Comparison of ENCODE assay signal across 27 cellular contexts in genomic region chr22:42633013-42633412, GRCh38. TPM values are rescaled to one million over a fixed set of nuclear protein-coding genes. Genes with fewer than 3 reads are reported as not detected.
DNase-seq lines count a peak whose midpoint lies in the region; ATAC-seq, FAIRE-seq and TF ChIP-seq lines count a peak whose summit lies in the region.
"Had no signal": no experiment of that assay in that cellular context is flagged by ENCODE, and none has a peak within 500 bp of the region (broad histone marks: within the 10 kb centered on the region; RNA-seq: fewer than 3 reads in every experiment).

No MANE protein-coding gene starts in this region.

- H3K4me1 Mint-ChIP-seq in activated CD4-positive, alpha-beta T cell treated with anti-CD3 and anti-CD28 coated beads, Interleukin-2, amount 10 ng/mL, durations not matched to agents 7 days and 5 days, result no peaks in the 10 kb centered on the region

- no peak for FAIRE-seq in GM12878 (lab: Jason Lieb, UNC)

- H3K27ac ChIP-seq in GM12878 (ENCODE audit: control insufficient read depth, insufficient read depth), result no peak overlapping the region
- H3K27ac ChIP-seq in osteoblast (ENCODE audit: low read depth, low read length), result no peak overlapping the region
- H3K27ac ChIP-seq: HL-60 had no signal

- RAD21 ChIA-PET in GM12878 (lab: Charles Lee; ENCODE audit: unreplicated experiment), result no interaction called here

- H3K27ac Mint-ChIP-seq in activated CD4-positive, alpha-beta T cell treated with anti-CD3 and anti-CD28 coated beads, Interleukin-2, amount 10 ng/mL, durations not matched to agents 7 days and 5 days, result peak overlapping the region; percentile 41

- no peak overlapping the region for H3K4me3 Mint-ChIP-seq in activated CD4-positive, alpha-beta T cell treated with anti-CD3 and anti-CD28 coated beads, Interleukin-2, amount 10 ng/mL, durations not matched to agents 7 days and 5 days

- no peak overlapping the region for H3K4me3 ChIP-seq in GM12878
- H3K4me3 ChIP-seq in osteoblast (ENCODE audit: insufficient read depth, low read length), result no peak overlapping the region
- no peak overlapping the region for H3K4me3 ChIP-seq in foreskin fibroblast (ENCODE audit: low read depth in 1 of 2, low read length in 2 of 2)

- no peak for DNase-seq in activated CD4-positive, alpha-beta T cell treated with anti-CD3 and anti-CD28 coated beads, Interleukin-2, amount 10 ng/mL, durations not matched to agents 7 days and 5 days
- DNase-seq in activated CD4-positive, alpha-beta T cell treated with anti-CD3 and anti-CD28 coated beads for 4 hours, result no peak
- no peak for DNase-seq in GM12878 (ENCODE audit: low read depth, low spot score)
- DNase-seq in osteoblast (ENCODE audit: insufficient read length, low spot score, missing footprints), result peak; percentile 35
- DNase-seq in foreskin fibroblast, result no peak
- no peak for DNase-seq in NCI-H2171 (lab: John Stamatoyannopoulos, UW)
- DNase-seq in stimulated activated CD4-positive, alpha-beta T cell treated with anti-CD3 and anti-CD28 coated beads, Interleukin-4, amount 100 ng/mL, for 1 hour, result no peak
- DNase-seq: 8988T, ACHN, DMS153, DND-41, GOT3, HCEC 1CT, Karpas-422, MV-4-11, NCI-H1105, NCI-H1436 treated with DMSO at 0.1 percent for 48 hours, NCI-H187 treated with DMSO at 0.1 percent for 48 hours, NCI-H2107, NCI-H446, NCI-H524 treated with DMSO at 0.1 percent for 48 hours, NCI-H774, Right ventricle myocardium superior had no signal

- peaks cover 11% of the 10 kb centered on the region for H3K36me3 Mint-ChIP-seq in activated CD4-positive, alpha-beta T cell treated with anti-CD3 and anti-CD28 coated beads, Interleukin-2, amount 10 ng/mL, durations not matched to agents 7 days and 5 days (ENCODE audit: low read depth)

- 92% methylated on average over 9 of the region's 9 CpGs for WGBS in GM12878 (ENCODE audit: insufficient coverage, insufficient replicate concordance, low lambda C conversion rate, missing lambda C conversion rate)

- POLR2A ChIA-PET in activated CD4-positive, alpha-beta T cell treated with anti-CD3 and anti-CD28 coated beads, Interleukin-2, amount 10 ng/mL, durations not matched to agents 7 days and 5 days (lab: Charles Lee), result no interaction called here
- POLR2A ChIA-PET in GM12878 (lab: Charles Lee), result interaction anchor here (0.7 to 0.8 kb wide), 2 partner anchors 9 kb away, joined by 3 read pairs; no protein-coding TSS in a partner anchor

- BruUV-seq in GM12878 (replicated peaks; lab: Mats Ljungman, UMichigan), result TSS peak; percentile 51

- H3K79me2 ChIP-seq in GM12878 (ENCODE audit: control insufficient read depth, insufficient read depth, low read length) (0 out of 2 replicates have a peak, but pooled peaks cover 3% of the 10 kb centered on the region), osteoblast (ENCODE audit: insufficient read depth, low read length) (peaks cover 60% of the 10 kb centered on the region)

- SMC1A ChIA-PET in GM12878 (lab: Charles Lee; ENCODE audit: uncharacterized antibody, unreplicated experiment), result interaction anchor here (1.3 kb wide), 1 partner anchor 11 kb away, joined by 3 read pairs; no protein-coding TSS in a partner anchor

- H3K4me2 ChIP-seq in GM12878 (ENCODE audit: control insufficient read depth, insufficient read depth) (no peak overlapping the region), osteoblast (ENCODE audit: insufficient read depth, low read length) (no peak overlapping the region)

- TF ChIP-seq CTCF in GM12878 (IDR thresholded peaks at IDR 0.05 in 2 of 3, conservative IDR thresholded peaks at IDR 0.05 in 1 of 3; ENCODE audit: control insufficient read depth in 2 of 3, extremely low read depth in 1 of 3, insufficient read depth in 1 of 3, low read depth in 3 of 3, low read length in 3 of 3) (no peak), osteoblast (IDR thresholded peaks at IDR 0.05; ENCODE audit: extremely low read depth, low read depth, low read length) (no peak), foreskin fibroblast (IDR thresholded peaks at IDR 0.05; ENCODE audit: low read depth, low read length) (no peak)

- H2AFZ ChIP-seq in GM12878 (ENCODE audit: control insufficient read depth, low read depth, low read length), result no peak overlapping the region
- no peak overlapping the region for H2AFZ ChIP-seq in osteoblast (ENCODE audit: low read length)

- H3K27me3 Mint-ChIP-seq in activated CD4-positive, alpha-beta T cell treated with anti-CD3 and anti-CD28 coated beads, Interleukin-2, amount 10 ng/mL, durations not matched to agents 7 days and 5 days, result no peaks in the 10 kb centered on the region

- no peak for TF ChIP-seq POLR2A in GM12878 (IDR thresholded peaks at IDR 0.05; ENCODE audit: low read depth, low read length)

- no peak for TF ChIP-seq EP300 in GM12878 (IDR thresholded peaks at IDR 0.05; ENCODE audit: borderline replicate concordance in 1 of 2, control insufficient read depth in 1 of 2, low read depth in 2 of 2, low read length in 2 of 2)

- in situ Hi-C loops in GM12878 (cut with MboI), result no loop called here

- no peaks in the 10 kb centered on the region for H3K9me3 ChIP-seq in GM12878 (replicated peaks; ENCODE audit: control insufficient read depth, insufficient read depth, low read length)
- H3K9me3 ChIP-seq in osteoblast (ENCODE audit: low read depth, low read length), result no peaks in the 10 kb centered on the region

- intact Hi-C loops in GM12878 (cut with micrococcal nuclease; ENCODE audit: unreplicated experiment), result no loop called here

- H3K27me3 ChIP-seq in GM12878 (replicated peaks in 1 of 2; ENCODE audit: control insufficient read depth in 2 of 2, insufficient read depth in 2 of 2, low read length in 1 of 2), result no peaks in the 10 kb centered on the region
- no peaks in the 10 kb centered on the region for H3K27me3 ChIP-seq in osteoblast (ENCODE audit: insufficient read depth, low read length)

- H3K9me3 Mint-ChIP-seq in activated CD4-positive, alpha-beta T cell treated with anti-CD3 and anti-CD28 coated beads, Interleukin-2, amount 10 ng/mL, durations not matched to agents 7 days and 5 days, result no peaks in the 10 kb centered on the region

- CTCF ChIA-PET in activated CD4-positive, alpha-beta T cell treated with anti-CD3 and anti-CD28 coated beads, Interleukin-2, amount 10 ng/mL, durations not matched to agents 7 days and 5 days (lab: Charles Lee), result interaction anchor here (2.4 kb wide), 1 partner anchor 10 kb away, joined by 7 read pairs; no protein-coding TSS in a partner anchor
- CTCF ChIA-PET in GM12878 (lab: Yijun Ruan, JAX), result no interaction called here

- TF ChIP-seq RAD21 in GM12878 (IDR thresholded peaks at IDR 0.05; ENCODE audit: insufficient read depth, low read depth, low read length), result no peak

- no peak overlapping the region for H3K9ac ChIP-seq in GM12878 (ENCODE audit: control insufficient read depth, insufficient read depth, low read length)

- ATAC-seq in GM12878 (no peak), GM18498 (IDR thresholded peaks at IDR 0.05; ENCODE audit: unreplicated experiment) (no peak)

- H4K20me1 ChIP-seq in GM12878 (ENCODE audit: control insufficient read depth, insufficient read depth), result no peaks in the 10 kb centered on the region; the same call in none of the 2 replicates
- H4K20me1 ChIP-seq in osteoblast (ENCODE audit: insufficient read depth, low read length), result peaks cover 6% of the 10 kb centered on the region

- peaks cover 7 to 34% of the 10 kb centered on the region in 2 experiments; a peak in 3 of 4 replicates for H3K36me3 ChIP-seq in GM12878 (ENCODE audit: control insufficient read depth in 2 of 2, insufficient read depth in 2 of 2, low read length in 1 of 2)
- peaks cover 48% of the 10 kb centered on the region for H3K36me3 ChIP-seq in osteoblast (ENCODE audit: insufficient read depth, low read length)

- H3K4me1 ChIP-seq in GM12878 (ENCODE audit: control insufficient read depth, insufficient read depth, low read length) (no peaks in the 10 kb centered on the region), osteoblast (ENCODE audit: insufficient read depth, low read length) (peaks cover 13% of the 10 kb centered on the region)

RNA-seq across cellular contexts. Expression of gene ATP5MGL, which starts 7.4 kb away (rescaled TPM):
- under 1 TPM; 0.45 to 0.71 TPM for total RNA-seq in activated CD4-positive, alpha-beta T cell treated with anti-CD3 and anti-CD28 coated beads, Interleukin-2, amount 10 ng/mL, durations not matched to agents 7 days and 5 days
- 4.9 and 7.6 TPM in 2 replicates for total RNA-seq in GM12878 (2013; cell fraction: nucleolus; rRNA removed)
- total RNA-seq in GM12878 (2014; rRNA removed) (0.22 and 0.40 TPM in 2 replicates), GM12878 (2014; rRNA removed; fragmentation: Illumina TruSeq; extraction: Trizol) (0.85 TPM in 1 of 2 replicates, not detected in the other), GM12878 (2021) (0.43 and 0.46 TPM in 2 replicates), osteoblast (0.72 and 1.2 TPM in 2 replicates)
- not detected for polyA plus RNA-seq in GM12878 (2011; ENCODE audit: low read depth)
- polyA plus RNA-seq in GM12878 (2011; rRNA removed) (0.23 and 0.26 TPM in 2 replicates), GM12878 (2014; fragmentation: Illumina TruSeq; extraction: Trizol) (not detected in 2 replicates), GM12878 (2014; fragmentation: Nextera tagmentation; extraction: Ambion mirVana) (under 1 TPM; 0.24 to 0.60 TPM), GM12878 (2014; rRNA removed) (not detected in 2 replicates), GM12878 (2016; fragmentation: Nextera tagmentation; extraction: Ambion mirVana) (under 1 TPM; 0.47 to 0.71 TPM)
- not detected in 2 replicates for polyA plus RNA-seq in GM12878 (2011; cell fraction: cytosol; rRNA removed)
- polyA plus RNA-seq in GM12878 (2011; cell fraction: nucleus; rRNA removed), result 0.51 and 0.52 TPM in 2 replicates
- polyA plus RNA-seq in GM12878 (2012), result not detected in 2 replicates
- polyA minus RNA-seq in GM12878 (2011; rRNA and poly(A)+ RNA removed), result 1.6 and 2.0 TPM in 2 replicates
- not detected in 2 replicates for polyA minus RNA-seq in GM12878 (2011; cell fraction: cytosol; rRNA and poly(A)+ RNA removed)
- polyA minus RNA-seq in GM12878 (2011; cell fraction: nucleus; rRNA and poly(A)+ RNA removed), result 3.0 and 3.5 TPM in 2 replicates
- total RNA-seq: SK-MEL-5 had no signal
- polyA plus RNA-seq: BJ had no signal

RNA-seq across cellular contexts. Expression of gene CYB5R3, which starts 16.2 kb away (rescaled TPM):
- total RNA-seq in activated CD4-positive, alpha-beta T cell treated with anti-CD3 and anti-CD28 coated beads, Interleukin-2, amount 10 ng/mL, durations not matched to agents 7 days and 5 days, result 10 to 100 TPM; 84.3 to 91.9 TPM
- 38.2 and 40.3 TPM in 2 replicates for total RNA-seq in GM12878 (2013; cell fraction: nucleolus; rRNA removed)
- total RNA-seq in GM12878 (2014; rRNA removed) (33.3 and 46.8 TPM in 2 replicates), GM12878 (2014; rRNA removed; fragmentation: Illumina TruSeq; extraction: Trizol) (20.5 and 22.9 TPM in 2 replicates), GM12878 (2021) (81.7 and 83.8 TPM in 2 replicates), osteoblast (84.3 and 86.9 TPM in 2 replicates)
- 23.6 TPM for polyA plus RNA-seq in GM12878 (2011; ENCODE audit: low read depth)
- polyA plus RNA-seq in GM12878 (2011; rRNA removed) (21.0 and 70.3 TPM in 2 replicates), GM12878 (2014; fragmentation: Illumina TruSeq; extraction: Trizol) (37.3 and 65.3 TPM in 2 replicates), GM12878 (2014; fragmentation: Nextera tagmentation; extraction: Ambion mirVana) (1 to 10 TPM; 2.0 to 3.5 TPM), GM12878 (2014; rRNA removed) (81.0 and 102 TPM in 2 replicates), GM12878 (2016; fragmentation: Nextera tagmentation; extraction: Ambion mirVana) (100 to 1,000 TPM; 104 to 119 TPM)
- polyA plus RNA-seq in GM12878 (2011; cell fraction: cytosol; rRNA removed), result 82.7 and 87.2 TPM in 2 replicates
- polyA plus RNA-seq in GM12878 (2011; cell fraction: nucleus; rRNA removed), result 56.1 and 64.4 TPM in 2 replicates
- polyA plus RNA-seq in GM12878 (2012), result 62.8 and 80.6 TPM in 2 replicates
- polyA minus RNA-seq in GM12878 (2011; rRNA and poly(A)+ RNA removed), result 49.7 and 58.4 TPM in 2 replicates
- 36.8 and 38.8 TPM in 2 replicates for polyA minus RNA-seq in GM12878 (2011; cell fraction: cytosol; rRNA and poly(A)+ RNA removed)
- 12.7 and 24.7 TPM in 2 replicates for polyA minus RNA-seq in GM12878 (2011; cell fraction: nucleus; rRNA and poly(A)+ RNA removed)

RNA-seq across cellular contexts. Expression of gene POLDIP3, which starts 18.3 kb away (rescaled TPM):
- total RNA-seq in activated CD4-positive, alpha-beta T cell treated with anti-CD3 and anti-CD28 coated beads, Interleukin-2, amount 10 ng/mL, durations not matched to agents 7 days and 5 days, result 10 to 100 TPM; 83.4 to 97.7 TPM
- total RNA-seq in GM12878 (2013; cell fraction: nucleolus; rRNA removed), result 25.8 and 29.0 TPM in 2 replicates
- 32.9 and 38.9 TPM in 2 replicates for total RNA-seq in GM12878 (2014; rRNA removed)
- total RNA-seq in GM12878 (2014; rRNA removed; fragmentation: Illumina TruSeq; extraction: Trizol), result 25.9 and 27.0 TPM in 2 replicates
- 54.1 and 55.9 TPM in 2 replicates for total RNA-seq in GM12878 (2021)
- polyA plus RNA-seq in GM12878 (2011; ENCODE audit: low read depth), result 37.9 TPM
- 35.6 and 54.2 TPM in 2 replicates for polyA plus RNA-seq in GM12878 (2011; rRNA removed)
- 41.6 and 47.6 TPM in 2 replicates for polyA plus RNA-seq in GM12878 (2011; cell fraction: cytosol; rRNA removed)
- polyA plus RNA-seq in GM12878 (2011; cell fraction: nucleus; rRNA removed), result 54.4 and 62.1 TPM in 2 replicates
- 39.1 and 43.5 TPM in 2 replicates for polyA plus RNA-seq in GM12878 (2012)
- 43.3 and 52.6 TPM in 2 replicates for polyA plus RNA-seq in GM12878 (2014; fragmentation: Illumina TruSeq; extraction: Trizol)
- polyA plus RNA-seq in GM12878 (2014; fragmentation: Nextera tagmentation; extraction: Ambion mirVana), result 10 to 100 TPM; 14.8 to 19.3 TPM
- 46.4 and 49.3 TPM in 2 replicates for polyA plus RNA-seq in GM12878 (2014; rRNA removed)
- 10 to 100 TPM; 60.1 to 60.2 TPM for polyA plus RNA-seq in GM12878 (2016; fragmentation: Nextera tagmentation; extraction: Ambion mirVana)
- 33.2 and 42.9 TPM in 2 replicates for polyA minus RNA-seq in GM12878 (2011; rRNA and poly(A)+ RNA removed)
- 13.8 and 18.2 TPM in 2 replicates for polyA minus RNA-seq in GM12878 (2011; cell fraction: cytosol; rRNA and poly(A)+ RNA removed)
- polyA minus RNA-seq in GM12878 (2011; cell fraction: nucleus; rRNA and poly(A)+ RNA removed), result 14.7 and 20.4 TPM in 2 replicates
- total RNA-seq in osteoblast, result 21.2 and 22.4 TPM in 2 replicates
